ENCODE assay signal across 1 cellular context in genomic region chr16:350203-350602, GRCh38.
TF ChIP-seq lines count a peak whose summit lies in the region.

No MANE protein-coding gene starts in this region.

TF ChIP-seq in HCT116, 20 proteins besides CTCF, POLR2A, EP300 and RAD21:
- no peak for TF ChIP-seq ZFX (IDR thresholded peaks at IDR 0.05)
- no peak for TF ChIP-seq FOSL1 (IDR thresholded peaks at IDR 0.05; ENCODE audit: low read depth)
- no peak for TF ChIP-seq REST (IDR thresholded peaks at IDR 0.05; ENCODE audit: low read depth)
- no peak for TF ChIP-seq SIN3A (IDR thresholded peaks at IDR 0.05; ENCODE audit: low read depth)
- no peak for TF ChIP-seq ZBTB33 (IDR thresholded peaks at IDR 0.05; ENCODE audit: extremely low read depth, insufficient replicate concordance, low read length)
- TF ChIP-seq EGR1 (IDR thresholded peaks at IDR 0.05; ENCODE audit: low read depth): no peak
- no peak for TF ChIP-seq YY1 (IDR thresholded peaks at IDR 0.05; ENCODE audit: extremely low read depth, insufficient replicate concordance, low read depth, low read length)
